1 cellular context compared by ENCODE assay signal in the genomic region with DNA sequence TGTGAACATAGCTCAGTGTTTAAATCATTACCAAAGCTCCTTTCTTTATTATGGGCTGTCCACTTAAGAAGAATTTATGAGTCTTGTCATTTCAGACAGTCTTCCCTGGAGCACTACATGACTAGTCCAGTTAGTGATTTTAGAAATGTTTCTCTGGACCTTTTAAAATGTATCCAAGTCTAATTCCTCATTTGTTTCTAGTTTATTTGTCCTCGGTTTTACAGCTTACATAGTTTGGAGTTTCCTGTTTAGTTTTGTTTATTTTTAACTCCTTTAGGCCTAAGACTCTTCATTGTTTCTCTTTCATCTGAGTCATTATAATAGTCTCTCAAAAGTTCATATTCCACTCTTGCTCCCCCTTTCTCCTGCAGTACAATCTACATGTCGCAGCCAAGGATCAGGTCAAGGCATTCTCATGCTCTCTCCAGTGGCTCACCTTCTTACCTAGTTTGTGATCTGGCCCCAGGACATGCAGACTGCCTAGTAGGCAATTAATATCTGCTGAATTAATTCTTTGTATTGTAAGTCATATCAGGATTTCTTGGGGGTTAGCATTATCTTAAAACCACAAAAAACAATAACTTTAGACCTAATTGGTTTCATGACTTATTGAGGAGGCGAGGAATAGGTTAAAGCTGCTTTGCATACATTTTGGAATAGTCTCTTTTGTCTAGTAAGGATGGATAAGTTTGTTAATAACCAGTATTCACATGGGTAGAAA.
TF ChIP-seq lines count a peak whose summit lies in the region.

No MANE protein-coding gene starts in this region.

TF ChIP-seq in GM23338, 12 proteins besides CTCF, POLR2A, EP300 and RAD21 (continued from another document):
- no peak for TF ChIP-seq CREB1 (CRISPR knock-in tag; IDR thresholded peaks at IDR 0.05; ENCODE audit: low read depth)
- TF ChIP-seq ZNF462 (CRISPR knock-in tag; IDR thresholded peaks at IDR 0.05) = no peak
- no peak for TF ChIP-seq JUNB (IDR thresholded peaks at IDR 0.05; ENCODE audit: unreplicated experiment)
- TF ChIP-seq EZH2phosphoT487 (IDR thresholded peaks at IDR 0.05; ENCODE audit: unreplicated experiment) = no peak
- TF ChIP-seq, protein P1, sequence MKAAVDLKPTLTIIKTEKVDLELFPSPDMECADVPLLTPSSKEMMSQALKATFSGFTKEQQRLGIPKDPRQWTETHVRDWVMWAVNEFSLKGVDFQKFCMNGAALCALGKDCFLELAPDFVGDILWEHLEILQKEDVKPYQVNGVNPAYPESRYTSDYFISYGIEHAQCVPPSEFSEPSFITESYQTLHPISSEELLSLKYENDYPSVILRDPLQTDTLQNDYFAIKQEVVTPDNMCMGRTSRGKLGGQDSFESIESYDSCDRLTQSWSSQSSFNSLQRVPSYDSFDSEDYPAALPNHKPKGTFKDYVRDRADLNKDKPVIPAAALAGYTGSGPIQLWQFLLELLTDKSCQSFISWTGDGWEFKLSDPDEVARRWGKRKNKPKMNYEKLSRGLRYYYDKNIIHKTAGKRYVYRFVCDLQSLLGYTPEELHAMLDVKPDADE (IDR thresholded peaks at IDR 0.05) = no peak
